In genomic region chr2:69272803-69273471, GRCh38 we compare ENCODE assay signal across 1 cellular context.
TF ChIP-seq lines count a peak whose summit lies in the region.

No MANE protein-coding gene starts in this region.

TF ChIP-seq in IMR-90, 13 proteins besides CTCF, POLR2A, EP300 and RAD21 (continued from another document):
- TF ChIP-seq MXI1 (IDR thresholded peaks at IDR 0.05; ENCODE audit: borderline replicate concordance, low read depth, low read length) (no peak), CHD1 (IDR thresholded peaks at IDR 0.05; ENCODE audit: low read depth, low read length) (no peak), ELK1 (IDR thresholded peaks at IDR 0.05; ENCODE audit: borderline replicate concordance, low read depth, low read length) (no peak), NFE2L2 (IDR thresholded peaks at IDR 0.05; ENCODE audit: low read depth, low read length) (no peak)
